ENCODE assay signal across 1 cellular context in genomic region chr12:64798165-64798564, GRCh38.
TF ChIP-seq lines count a peak whose summit lies in the region.

No MANE protein-coding gene starts in this region.

TF ChIP-seq in neural cell, 6 proteins besides CTCF, POLR2A, EP300 and RAD21 (continued from another document):
- TF ChIP-seq, protein P1, sequence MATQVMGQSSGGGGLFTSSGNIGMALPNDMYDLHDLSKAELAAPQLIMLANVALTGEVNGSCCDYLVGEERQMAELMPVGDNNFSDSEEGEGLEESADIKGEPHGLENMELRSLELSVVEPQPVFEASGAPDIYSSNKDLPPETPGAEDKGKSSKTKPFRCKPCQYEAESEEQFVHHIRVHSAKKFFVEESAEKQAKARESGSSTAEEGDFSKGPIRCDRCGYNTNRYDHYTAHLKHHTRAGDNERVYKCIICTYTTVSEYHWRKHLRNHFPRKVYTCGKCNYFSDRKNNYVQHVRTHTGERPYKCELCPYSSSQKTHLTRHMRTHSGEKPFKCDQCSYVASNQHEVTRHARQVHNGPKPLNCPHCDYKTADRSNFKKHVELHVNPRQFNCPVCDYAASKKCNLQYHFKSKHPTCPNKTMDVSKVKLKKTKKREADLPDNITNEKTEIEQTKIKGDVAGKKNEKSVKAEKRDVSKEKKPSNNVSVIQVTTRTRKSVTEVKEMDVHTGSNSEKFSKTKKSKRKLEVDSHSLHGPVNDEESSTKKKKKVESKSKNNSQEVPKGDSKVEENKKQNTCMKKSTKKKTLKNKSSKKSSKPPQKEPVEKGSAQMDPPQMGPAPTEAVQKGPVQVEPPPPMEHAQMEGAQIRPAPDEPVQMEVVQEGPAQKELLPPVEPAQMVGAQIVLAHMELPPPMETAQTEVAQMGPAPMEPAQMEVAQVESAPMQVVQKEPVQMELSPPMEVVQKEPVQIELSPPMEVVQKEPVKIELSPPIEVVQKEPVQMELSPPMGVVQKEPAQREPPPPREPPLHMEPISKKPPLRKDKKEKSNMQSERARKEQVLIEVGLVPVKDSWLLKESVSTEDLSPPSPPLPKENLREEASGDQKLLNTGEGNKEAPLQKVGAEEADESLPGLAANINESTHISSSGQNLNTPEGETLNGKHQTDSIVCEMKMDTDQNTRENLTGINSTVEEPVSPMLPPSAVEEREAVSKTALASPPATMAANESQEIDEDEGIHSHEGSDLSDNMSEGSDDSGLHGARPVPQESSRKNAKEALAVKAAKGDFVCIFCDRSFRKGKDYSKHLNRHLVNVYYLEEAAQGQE (IDR thresholded peaks at IDR 0.05; ENCODE audit: borderline replicate concordance): peak; percentile 85
TF ChIP-seq in neural cell: peak in this region for 2.
